Comparison of ENCODE assay signal across 1 cellular context in genomic region chr21:45153358-45154318, GRCh38.
TF ChIP-seq lines count a peak whose summit lies in the region.

No MANE protein-coding gene starts in this region.

TF ChIP-seq in GM12878, 131 proteins besides CTCF, POLR2A, EP300 and RAD21 (continued from another document):
- TF ChIP-seq PRDM15 (CRISPR knock-in tag; IDR thresholded peaks at IDR 0.05) (no peak), ESRRA (IDR thresholded peaks at IDR 0.05; ENCODE audit: low read length) (no peak), MEF2A (IDR thresholded peaks at IDR 0.05; ENCODE audit: insufficient read depth, low read depth, low read length) (no peak), E2F8 (IDR thresholded peaks at IDR 0.05; ENCODE audit: low read depth, partially characterized antibody) (no peak), ZBTB33 (IDR thresholded peaks at IDR 0.05) (no peak), ZBTB40 (IDR thresholded peaks at IDR 0.05; ENCODE audit: borderline replicate concordance) (no peak), ETV6 (conservative IDR thresholded peaks at IDR 0.05 in 1 of 2, IDR thresholded peaks at IDR 0.05 in 1 of 2; ENCODE audit: borderline replicate concordance in 1 of 2, low read depth in 1 of 2) (no peak; a peak in 1 of 4 replicates), ATF3 (IDR thresholded peaks at IDR 0.05; ENCODE audit: borderline replicate concordance, extremely low read depth, low read depth, low read length) (no peak), RUNX3 (IDR thresholded peaks at IDR 0.05; ENCODE audit: low read length) (peak; percentile 46; the same call in 1 of the 2 replicates), ZNF622 (IDR thresholded peaks at IDR 0.05) (no peak), MEF2B (IDR thresholded peaks at IDR 0.05; ENCODE audit: partially characterized antibody, poor library complexity, severe bottlenecking) (peak; percentile 75), ZNF24 (IDR thresholded peaks at IDR 0.05) (no peak)
TF ChIP-seq in GM12878: peak in this region for 2.
